ENCODE assay signal across 8 cellular contexts in genomic region chr2:121736140-121736461, GRCh38. TPM values are rescaled to one million over a fixed set of nuclear protein-coding genes. Genes with fewer than 3 reads are reported as not detected.
DNase-seq lines count a peak whose midpoint lies in the region; ATAC-seq and TF ChIP-seq lines count a peak whose summit lies in the region.

No MANE protein-coding gene starts in this region.

- H3K4me3 ChIP-seq in left lung (peak overlapping the region; percentile 94 to 95), thymus (ENCODE audit: low read length) (peak overlapping the region; percentile 85)

- no peaks in the 10 kb centered on the region for H3K9me3 ChIP-seq in left lung
- no peaks in the 10 kb centered on the region for H3K9me3 ChIP-seq in thymus (ENCODE audit: control insufficient read depth)

- ATAC-seq in activated CD8-positive, alpha-beta memory T cell treated with anti-CD3 and anti-CD28 coated beads, Interleukin-2, amount 10 ng/mL, durations not matched to agents 7 days and 5 days, result no peak
- ATAC-seq in left lung (no peak), HG02588 (IDR thresholded peaks at IDR 0.05; ENCODE audit: unreplicated experiment) (no peak)

- H3K27me3 Mint-ChIP-seq in activated CD8-positive, alpha-beta memory T cell treated with anti-CD3 and anti-CD28 coated beads, Interleukin-2, amount 10 ng/mL, durations not matched to agents 7 days and 5 days, result no peaks in the 10 kb centered on the region
- H3K27me3 Mint-ChIP-seq in activated naive CD8-positive, alpha-beta T cell, result no peaks in the 10 kb centered on the region

- peaks cover 0 to 39% of the 10 kb centered on the region in 2 donors for H3K36me3 ChIP-seq in left lung
- H3K36me3 ChIP-seq in thymus (ENCODE audit: control insufficient read depth, insufficient read depth), result peaks cover 6% of the 10 kb centered on the region

- intact Hi-C loops in left lung (cut with DNase I), result no loop called here

- peak overlapping the region in 1 of 2 donors; percentile 88 for H3K27ac ChIP-seq in left lung
- peak overlapping the region; percentile 84 for H3K27ac ChIP-seq in thymus (ENCODE audit: low read depth)

- no peaks in the 10 kb centered on the region for H3K9me3 Mint-ChIP-seq in activated CD8-positive, alpha-beta memory T cell treated with anti-CD3 and anti-CD28 coated beads, Interleukin-2, amount 10 ng/mL, durations not matched to agents 7 days and 5 days (ENCODE audit: low read depth)
- H3K9me3 Mint-ChIP-seq in activated naive CD8-positive, alpha-beta T cell (ENCODE audit: low read depth), result no peaks in the 10 kb centered on the region

- H3K27me3 ChIP-seq in left lung, result no peaks in the 10 kb centered on the region
- H3K27me3 ChIP-seq in thymus (ENCODE audit: control insufficient read depth, insufficient read depth), result no peaks in the 10 kb centered on the region

- H3K4me1 ChIP-seq in left lung (peaks cover 6 to 19% of the 10 kb centered on the region in 2 donors), thymus (ENCODE audit: control insufficient read depth, insufficient read depth, low read length) (peaks cover 6% of the 10 kb centered on the region)

- peaks cover 27% of the 10 kb centered on the region for H3K36me3 Mint-ChIP-seq in activated CD8-positive, alpha-beta memory T cell treated with anti-CD3 and anti-CD28 coated beads, Interleukin-2, amount 10 ng/mL, durations not matched to agents 7 days and 5 days
- peaks cover 11% of the 10 kb centered on the region for H3K36me3 Mint-ChIP-seq in activated naive CD8-positive, alpha-beta T cell

- H3K27ac Mint-ChIP-seq in activated CD8-positive, alpha-beta memory T cell treated with anti-CD3 and anti-CD28 coated beads, Interleukin-2, amount 10 ng/mL, durations not matched to agents 7 days and 5 days, result peak overlapping the region; percentile 94
- H3K27ac Mint-ChIP-seq in activated naive CD8-positive, alpha-beta T cell, result peak overlapping the region; percentile 96

- under 1% methylated on average over 8 of the region's 8 CpGs for WGBS in thymus

- no peak for DNase-seq in activated CD8-positive, alpha-beta memory T cell treated with anti-CD3 and anti-CD28 coated beads, Interleukin-2, amount 10 ng/mL, durations not matched to agents 7 days and 5 days
- no peak for DNase-seq in activated CD8-positive, alpha-beta memory T cell treated with anti-CD3 and anti-CD28 coated beads for 24 hours
- DNase-seq in left lung (no peak), putamen (ENCODE audit: low spot score) (no peak)
- no peak for DNase-seq in stimulated activated CD4-positive, alpha-beta T cell treated with anti-CD3 and anti-CD28 coated beads, Interleukin-4, amount 100 ng/mL, for 4 hours

- no peak for TF ChIP-seq CTCF in left lung (IDR thresholded peaks at IDR 0.05)

- CTCF ChIA-PET in activated CD8-positive, alpha-beta memory T cell treated with anti-CD3 and anti-CD28 coated beads, Interleukin-2, amount 10 ng/mL, durations not matched to agents 7 days and 5 days (lab: Charles Lee), result interaction anchor here (1.1 to 3.1 kb wide), 10 partner anchors 10 to 205 kb away, joined by 3 to 9 read pairs (median 5); partner anchors contain the start of genes CLASP1, RNU4ATAC and TSN

- H3K4me3 Mint-ChIP-seq in activated CD8-positive, alpha-beta memory T cell treated with anti-CD3 and anti-CD28 coated beads, Interleukin-2, amount 10 ng/mL, durations not matched to agents 7 days and 5 days, result peak overlapping the region; percentile 82
- H3K4me3 Mint-ChIP-seq in activated naive CD8-positive, alpha-beta T cell, result peak overlapping the region; percentile 90

- peaks cover 50% of the 10 kb centered on the region for H3K4me1 Mint-ChIP-seq in activated CD8-positive, alpha-beta memory T cell treated with anti-CD3 and anti-CD28 coated beads, Interleukin-2, amount 10 ng/mL, durations not matched to agents 7 days and 5 days
- H3K4me1 Mint-ChIP-seq in activated naive CD8-positive, alpha-beta T cell (ENCODE audit: low read depth), result peaks cover 47% of the 10 kb centered on the region

RNA-seq across cellular contexts. Expression of gene NIFK, which starts 0.6 kb away (rescaled TPM):
- 100 to 1,000 TPM in 1 of 2 experiments, 10 to 100 TPM in 1; 58.4 to 102 TPM for total RNA-seq in activated CD8-positive, alpha-beta memory T cell treated with anti-CD3 and anti-CD28 coated beads, Interleukin-2, amount 10 ng/mL, durations not matched to agents 7 days and 5 days
- total RNA-seq in left lung, result 10 to 100 TPM; 34.6 to 46.2 TPM
- polyA plus RNA-seq in thymus, result 75.4 TPM

RNA-seq across cellular contexts. Expression of gene TSN, which starts 19.4 kb away (rescaled TPM):
- 10 to 100 TPM; 46.6 to 68.8 TPM for total RNA-seq in activated CD8-positive, alpha-beta memory T cell treated with anti-CD3 and anti-CD28 coated beads, Interleukin-2, amount 10 ng/mL, durations not matched to agents 7 days and 5 days
- total RNA-seq in left lung, result 10 to 100 TPM; 51.3 to 56.9 TPM
- 48.5 TPM for polyA plus RNA-seq in thymus
